ENCODE assay signal across 1 cellular context in the genomic region with DNA sequence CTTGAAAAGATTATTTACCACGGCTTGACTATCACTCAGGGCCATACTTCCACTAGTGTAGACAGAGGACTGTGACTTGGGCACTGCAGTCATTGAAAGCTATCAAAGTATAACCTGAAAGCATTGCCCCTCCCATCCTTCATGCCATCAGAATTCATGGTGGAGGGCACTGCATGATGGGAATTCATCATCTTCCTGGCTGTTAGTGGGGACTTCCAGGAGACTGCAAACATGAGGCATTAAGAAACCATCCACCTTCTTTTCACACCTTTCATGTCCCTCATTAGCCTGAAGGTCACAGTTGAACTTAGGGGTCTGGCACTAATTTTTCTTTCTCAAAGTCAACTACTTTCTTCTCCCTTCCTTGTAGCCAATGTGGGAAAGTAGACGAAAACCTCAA.
TF ChIP-seq lines count a peak whose summit lies in the region.

No MANE protein-coding gene starts in this region.

TF ChIP-seq in liver, 16 proteins besides CTCF, POLR2A, EP300 and RAD21 (continued from another document):
- no peak for TF ChIP-seq RXRA (IDR thresholded peaks at IDR 0.05)
- TF ChIP-seq HNF4A (conservative IDR thresholded peaks at IDR 0.05), result no peak
- TF ChIP-seq, protein P1, sequence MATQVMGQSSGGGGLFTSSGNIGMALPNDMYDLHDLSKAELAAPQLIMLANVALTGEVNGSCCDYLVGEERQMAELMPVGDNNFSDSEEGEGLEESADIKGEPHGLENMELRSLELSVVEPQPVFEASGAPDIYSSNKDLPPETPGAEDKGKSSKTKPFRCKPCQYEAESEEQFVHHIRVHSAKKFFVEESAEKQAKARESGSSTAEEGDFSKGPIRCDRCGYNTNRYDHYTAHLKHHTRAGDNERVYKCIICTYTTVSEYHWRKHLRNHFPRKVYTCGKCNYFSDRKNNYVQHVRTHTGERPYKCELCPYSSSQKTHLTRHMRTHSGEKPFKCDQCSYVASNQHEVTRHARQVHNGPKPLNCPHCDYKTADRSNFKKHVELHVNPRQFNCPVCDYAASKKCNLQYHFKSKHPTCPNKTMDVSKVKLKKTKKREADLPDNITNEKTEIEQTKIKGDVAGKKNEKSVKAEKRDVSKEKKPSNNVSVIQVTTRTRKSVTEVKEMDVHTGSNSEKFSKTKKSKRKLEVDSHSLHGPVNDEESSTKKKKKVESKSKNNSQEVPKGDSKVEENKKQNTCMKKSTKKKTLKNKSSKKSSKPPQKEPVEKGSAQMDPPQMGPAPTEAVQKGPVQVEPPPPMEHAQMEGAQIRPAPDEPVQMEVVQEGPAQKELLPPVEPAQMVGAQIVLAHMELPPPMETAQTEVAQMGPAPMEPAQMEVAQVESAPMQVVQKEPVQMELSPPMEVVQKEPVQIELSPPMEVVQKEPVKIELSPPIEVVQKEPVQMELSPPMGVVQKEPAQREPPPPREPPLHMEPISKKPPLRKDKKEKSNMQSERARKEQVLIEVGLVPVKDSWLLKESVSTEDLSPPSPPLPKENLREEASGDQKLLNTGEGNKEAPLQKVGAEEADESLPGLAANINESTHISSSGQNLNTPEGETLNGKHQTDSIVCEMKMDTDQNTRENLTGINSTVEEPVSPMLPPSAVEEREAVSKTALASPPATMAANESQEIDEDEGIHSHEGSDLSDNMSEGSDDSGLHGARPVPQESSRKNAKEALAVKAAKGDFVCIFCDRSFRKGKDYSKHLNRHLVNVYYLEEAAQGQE (IDR thresholded peaks at IDR 0.05), result no peak
- no peak for TF ChIP-seq NR2F2 (IDR thresholded peaks at IDR 0.05)
